16 cellular contexts compared by ENCODE assay signal in genomic region chr1:94654031-94654430, GRCh38.
DNase-seq lines count a peak whose midpoint lies in the region; ATAC-seq and TF ChIP-seq lines count a peak whose summit lies in the region.
"Had no signal": no experiment of that assay in that cellular context is flagged by ENCODE, and none has a peak within 500 bp of the region (broad histone marks: within the 10 kb centered on the region; RNA-seq: fewer than 3 reads in every experiment).

No MANE protein-coding gene starts in this region.

- peak overlapping the region; percentile 96 for H3K27ac ChIP-seq in epithelial cell of prostate
- H3K27ac ChIP-seq: C4-2B had no signal

- H3K4me1 Mint-ChIP-seq in natural killer cell treated with Interleukin-12 subunit alpha and Interleukin-12 subunit beta and Interleukin-15 and Interleukin-18, amount 100 ng/mL, for 72 hours (ENCODE audit: low read depth in 2 of 2), result peaks cover 0 to 4% of the 10 kb centered on the region in 2 donors
- H3K4me1 Mint-ChIP-seq: activated naive CD4-positive, alpha-beta T cell treated with anti-CD3 and anti-CD28 coated beads, Interleukin-2, amount 50 U/mL, for 24 hours had no signal

- H3K4me3 Mint-ChIP-seq in natural killer cell treated with Interleukin-12 subunit alpha and Interleukin-12 subunit beta and Interleukin-15 and Interleukin-18, amount 100 ng/mL, for 72 hours, result no peak overlapping the region
- H3K4me3 Mint-ChIP-seq: activated naive CD4-positive, alpha-beta T cell treated with anti-CD3 and anti-CD28 coated beads, Interleukin-2, amount 50 U/mL, for 24 hours; naive thymus-derived CD4-positive, alpha-beta T cell had no signal

- H3K36me3 ChIP-seq in mucosa of descending colon (ENCODE audit: low read depth), result no peaks in the 10 kb centered on the region

- no peak overlapping the region for H3K27ac Mint-ChIP-seq in natural killer cell treated with Interleukin-12 subunit alpha and Interleukin-12 subunit beta and Interleukin-15 and Interleukin-18, amount 100 ng/mL, for 72 hours
- H3K27ac Mint-ChIP-seq: activated naive CD4-positive, alpha-beta T cell treated with anti-CD3 and anti-CD28 coated beads, Interleukin-2, amount 50 U/mL, for 24 hours; naive thymus-derived CD4-positive, alpha-beta T cell had no signal

- peaks cover 5 to 12% of the 10 kb centered on the region in 2 donors for H3K27me3 Mint-ChIP-seq in natural killer cell treated with Interleukin-12 subunit alpha and Interleukin-12 subunit beta and Interleukin-15 and Interleukin-18, amount 100 ng/mL, for 72 hours

- no peaks in the 10 kb centered on the region for H3K36me3 Mint-ChIP-seq in natural killer cell treated with Interleukin-12 subunit alpha and Interleukin-12 subunit beta and Interleukin-15 and Interleukin-18, amount 100 ng/mL, for 72 hours
- H3K36me3 Mint-ChIP-seq: activated naive CD4-positive, alpha-beta T cell treated with anti-CD3 and anti-CD28 coated beads, Interleukin-2, amount 50 U/mL, for 24 hours; naive thymus-derived CD4-positive, alpha-beta T cell had no signal

- peak; percentile 40 for ATAC-seq in mucosa of descending colon
- no peak for ATAC-seq in GM18868 (IDR thresholded peaks at IDR 0.05; ENCODE audit: unreplicated experiment)
- no peak for ATAC-seq in natural killer cell treated with Interleukin-12 subunit alpha and Interleukin-12 subunit beta and Interleukin-15 and Interleukin-18, amount 100 ng/mL, for 72 hours
- ATAC-seq: naive thymus-derived CD4-positive, alpha-beta T cell had no signal

- H3K9me3 ChIP-seq in mucosa of descending colon, result no peaks in the 10 kb centered on the region

- peak; percentile 72 for DNase-seq in ELR (ENCODE audit: low read depth)
- peak; percentile 80 for DNase-seq in NCI-H226
- DNase-seq in epithelial cell of prostate (ENCODE audit: low read depth, low spot score), result no peak
- DNase-seq in mucosa of descending colon, result no peak
- DNase-seq in GM19240 (ENCODE audit: insufficient read length, low spot score), result no peak
- DNase-seq in NCI-H510A (lab: John Stamatoyannopoulos, UW), result no peak
- DNase-seq in natural killer cell treated with Interleukin-12 subunit alpha and Interleukin-12 subunit beta and Interleukin-15 and Interleukin-18, amount 100 ng/mL, for 72 hours (ENCODE audit: low spot score), result no peak
- DNase-seq: activated CD4-positive, alpha-beta T cell treated with anti-CD3 and anti-CD28 coated beads, Interleukin-2, amount 50 U/mL, for 48 hours; naive thymus-derived CD4-positive, alpha-beta T cell; NCI-H1105; NCI-H774; stimulated activated CD4-positive, alpha-beta T cell treated with anti-CD3 and anti-CD28 coated beads, Interleukin-12 subunit alpha, Interleukin-12 subunit beta, amount 100 ng/mL, for 4 hours; T-helper 1 cell had no signal

- H3K4me3 ChIP-seq in mucosa of descending colon, result no peak overlapping the region

- H3K4me1 ChIP-seq in mucosa of descending colon (ENCODE audit: low read depth), result no peaks in the 10 kb centered on the region

- intact Hi-C loops in mucosa of descending colon (cut with DNase I, micrococcal nuclease), result no loop called here

- TF ChIP-seq CTCF in mucosa of descending colon (IDR thresholded peaks at IDR 0.05), result no peak

- no peaks in the 10 kb centered on the region for H3K9me3 Mint-ChIP-seq in natural killer cell treated with Interleukin-12 subunit alpha and Interleukin-12 subunit beta and Interleukin-15 and Interleukin-18, amount 100 ng/mL, for 72 hours
- H3K9me3 Mint-ChIP-seq: activated naive CD4-positive, alpha-beta T cell treated with anti-CD3 and anti-CD28 coated beads, Interleukin-2, amount 50 U/mL, for 24 hours had no signal

Comparison
In these comparisons a context has a peak if more than half of its experiments do, and no peak if none do; other contexts are left out.
1. DNase-seq: peak in ELR (single experiment) and NCI-H226 (single experiment); none in epithelial cell of prostate (single experiment), mucosa of descending colon (0 of 3), GM19240 (single experiment), NCI-H510A (single experiment) and natural killer cell treated with Interleukin-12 subunit alpha and Interleukin-12 subunit beta and Interleukin-15 and Interleukin-18, amount 100 ng/mL, for 72 hours (single experiment).